ENCODE assay signal across 9 cellular contexts in the genomic region with DNA sequence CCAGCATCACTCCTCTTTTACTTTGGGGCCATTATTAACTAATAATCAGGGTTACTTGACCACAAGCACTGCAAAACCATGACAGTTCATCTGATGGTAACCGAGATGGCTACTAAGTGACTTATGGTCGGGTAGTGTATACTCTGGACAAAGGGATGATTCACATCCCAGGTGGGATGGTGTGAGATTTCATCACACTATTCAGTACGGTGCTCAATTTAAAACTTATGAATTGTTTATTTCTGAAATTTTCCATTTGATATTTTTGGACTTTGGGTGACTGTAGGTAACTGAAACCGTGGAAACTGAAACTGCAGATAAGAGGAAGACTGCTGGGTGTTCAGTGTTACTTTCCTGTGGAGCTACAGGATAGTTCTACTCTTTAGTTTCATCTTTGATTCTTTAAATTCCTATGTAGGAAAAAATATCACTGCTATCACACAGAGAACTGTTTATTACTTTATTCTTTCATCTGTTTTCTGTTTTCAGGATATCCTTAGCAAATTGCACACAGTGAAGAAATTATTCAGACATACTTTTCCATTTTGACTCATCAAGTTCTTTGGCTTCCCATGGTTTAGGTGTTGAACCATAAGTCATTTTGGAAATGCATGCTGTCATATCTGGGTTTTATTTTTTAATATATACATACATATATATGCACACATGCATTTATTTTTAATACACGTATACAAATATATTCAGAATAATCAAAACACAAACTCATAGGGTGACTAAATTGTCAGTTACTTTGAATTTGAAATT. TPM values are rescaled to one million over a fixed set of nuclear protein-coding genes. Genes with fewer than 3 reads are reported as not detected.
DNase-seq lines count a peak whose midpoint lies in the region; ATAC-seq and TF ChIP-seq lines count a peak whose summit lies in the region.
"Had no signal": no experiment of that assay in that cellular context is flagged by ENCODE, and none has a peak within 500 bp of the region (broad histone marks: within the 10 kb centered on the region; RNA-seq: fewer than 3 reads in every experiment).

No MANE protein-coding gene starts in this region.

- peak overlapping the region; percentile 31 for H3K27ac ChIP-seq in KMS-11

- H4K20me1 ChIP-seq in KMS-11 (ENCODE audit: insufficient read depth) = no peaks in the 10 kb centered on the region

- H3K27ac Mint-ChIP-seq in activated T-cell treated with anti-CD3 and anti-CD28 coated beads, Interleukin-2, amount 50 U/mL, for 72 hours = peak overlapping the region; percentile 4
- peak overlapping the region; percentile 85 for H3K27ac Mint-ChIP-seq in stimulated activated memory B cell treated with anti-CD40 and anti-IgM and Interleukin-4, amounts not matched to agents 10 μg/mL and 1 μg/mL and 100 μg/mL, for 72 hours

- H2AFZ ChIP-seq in KMS-11 (ENCODE audit: low read depth) = 0 out of 2 replicates have a peak overlapping the region, but pooled peaks have one; percentile 1

- peaks cover 21% of the 10 kb centered on the region for H3K4me1 Mint-ChIP-seq in activated T-cell treated with anti-CD3 and anti-CD28 coated beads, Interleukin-2, amount 50 U/mL, for 72 hours (ENCODE audit: low read depth)
- H3K4me1 Mint-ChIP-seq in stimulated activated memory B cell treated with anti-CD40 and anti-IgM and Interleukin-4, amounts not matched to agents 10 μg/mL and 1 μg/mL and 100 μg/mL, for 72 hours = peaks cover 37% of the 10 kb centered on the region

- no peaks in the 10 kb centered on the region for H3K27me3 ChIP-seq in KMS-11 (ENCODE audit: insufficient read depth, low read depth)

- H3K4me3 Mint-ChIP-seq in activated T-cell treated with anti-CD3 and anti-CD28 coated beads, Interleukin-2, amount 50 U/mL, for 72 hours = peak overlapping the region in 1 of 2 donors; percentile 20
- peak overlapping the region; percentile 56 for H3K4me3 Mint-ChIP-seq in stimulated activated memory B cell treated with anti-CD40 and anti-IgM and Interleukin-4, amounts not matched to agents 10 μg/mL and 1 μg/mL and 100 μg/mL, for 72 hours

- no peak overlapping the region for H3K4me3 ChIP-seq in KMS-11 (IDR thresholded peaks at IDR 0.05; ENCODE audit: insufficient read depth, low read depth, low read length)

- no peak overlapping the region; the same call in 1 of the 2 replicates for H3K9ac ChIP-seq in KMS-11

- H3K9me3 Mint-ChIP-seq in activated T-cell treated with anti-CD3 and anti-CD28 coated beads, Interleukin-2, amount 50 U/mL, for 72 hours = no peaks in the 10 kb centered on the region
- H3K9me3 Mint-ChIP-seq in stimulated activated memory B cell treated with anti-CD40 and anti-IgM and Interleukin-4, amounts not matched to agents 10 μg/mL and 1 μg/mL and 100 μg/mL, for 72 hours = no peaks in the 10 kb centered on the region

- no peak for DNase-seq in activated T-cell treated with anti-CD3 and anti-CD28 coated beads, Interleukin-2, amount 50 U/mL, for 72 hours
- no peak for DNase-seq in activated T-cell treated with anti-CD3 and anti-CD28 coated beads, Interleukin-2, amount 50 U/mL, for 1 hour
- DNase-seq in amniotic epithelial cell (ENCODE audit: low read depth) (peak; percentile 51), DMS153 (lab: John Stamatoyannopoulos, UW) (no peak), G401 (ENCODE audit: low spot score) (no peak)

- no peak for TF ChIP-seq CTCF in KMS-11 (conservative IDR thresholded peaks at IDR 0.05; ENCODE audit: low read depth, low read length)

- 0 out of 2 replicates have a peak, but pooled peaks cover 4% of the 10 kb centered on the region for H3K79me2 ChIP-seq in KMS-11 (ENCODE audit: insufficient read depth, low read depth)

- H3K4me1 ChIP-seq in KMS-11 (ENCODE audit: low read depth, poor library complexity, severe bottlenecking) = peaks cover 59% of the 10 kb centered on the region

- H3K27me3 Mint-ChIP-seq in activated T-cell treated with anti-CD3 and anti-CD28 coated beads, Interleukin-2, amount 50 U/mL, for 72 hours (ENCODE audit: low read depth) = no peaks in the 10 kb centered on the region
- no peaks in the 10 kb centered on the region for H3K27me3 Mint-ChIP-seq in stimulated activated memory B cell treated with anti-CD40 and anti-IgM and Interleukin-4, amounts not matched to agents 10 μg/mL and 1 μg/mL and 100 μg/mL, for 72 hours

- in situ Hi-C loops in G401 (cut with HindIII; ENCODE audit: low sequenced_read_pairs) = no loop called here

- H3K4me2 ChIP-seq in KMS-11 = peak overlapping the region; percentile 55

- peak; percentile 50 to 61 for ATAC-seq in activated T-cell treated with anti-CD3 and anti-CD28 coated beads, Interleukin-2, amount 50 U/mL, for 72 hours (replicated peaks in 1 of 2)
- peak; percentile 73 for ATAC-seq in stimulated activated memory B cell treated with anti-CD40 and anti-IgM and Interleukin-4, amounts not matched to agents 10 μg/mL and 1 μg/mL and 100 μg/mL, for 72 hours
- no peak for ATAC-seq in HG03095 (IDR thresholded peaks at IDR 0.05; ENCODE audit: unreplicated experiment)
- ATAC-seq: HCT116 had no signal

- H3K36me3 Mint-ChIP-seq in activated T-cell treated with anti-CD3 and anti-CD28 coated beads, Interleukin-2, amount 50 U/mL, for 72 hours (ENCODE audit: insufficient read depth in 2 of 2) = no peaks in the 10 kb centered on the region
- no peaks in the 10 kb centered on the region for H3K36me3 Mint-ChIP-seq in stimulated activated memory B cell treated with anti-CD40 and anti-IgM and Interleukin-4, amounts not matched to agents 10 μg/mL and 1 μg/mL and 100 μg/mL, for 72 hours

- H3K36me3 ChIP-seq in KMS-11 (ENCODE audit: insufficient read depth) = no peaks in the 10 kb centered on the region

RNA-seq across cellular contexts. Expression of gene C20orf144, which starts 59.1 kb away (rescaled TPM):
- total RNA-seq in activated T-cell treated with anti-CD3 and anti-CD28 coated beads, Interleukin-2, amount 50 U/mL, for 72 hours = under 1 TPM; 0.17 to 0.23 TPM
- total RNA-seq in G401 (2014; rRNA removed; shearing (Covaris generic)) = 0.20 TPM in 1 of 2 replicates, not detected in the other
